In the genomic region with DNA sequence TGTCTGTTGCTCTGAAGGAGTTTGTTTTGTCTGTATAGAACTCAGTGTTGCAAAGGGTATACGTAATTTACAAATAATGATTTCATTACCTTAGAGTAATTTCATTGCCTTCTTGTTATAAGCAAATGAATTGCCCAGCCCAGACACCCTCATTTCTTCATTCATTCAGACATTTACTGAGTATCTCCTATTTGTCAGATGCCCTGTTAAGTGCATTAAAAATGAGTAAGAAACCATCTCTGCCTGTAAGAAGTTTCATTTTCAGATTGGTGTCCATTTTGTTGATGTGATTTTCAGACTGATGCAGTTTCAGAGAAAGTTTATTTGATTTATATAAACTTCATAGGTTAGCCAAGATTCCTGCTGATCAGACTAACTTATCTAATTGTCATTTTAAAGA, we compare ENCODE assay signal across 28 cellular contexts.
"Had no signal": no experiment of that assay in that cellular context is flagged by ENCODE, and none has a peak within 500 bp of the region (broad histone marks: within the 10 kb centered on the region; RNA-seq: fewer than 3 reads in every experiment).

No MANE protein-coding gene starts in this region.

- H3K9me3 Mint-ChIP-seq: neural crest cell had no signal

- H3K4me3 ChIP-seq: dorsolateral prefrontal cortex, gastrocnemius medialis, heart left ventricle, hepatocyte, lung, mucosa of descending colon, right lobe of liver, thoracic aorta, tibial nerve, upper lobe of left lung had no signal

- H3K36me3 Mint-ChIP-seq: memory B cell; mesothelial cell of epicardium; naive B cell; stimulated activated naive B cell treated with anti-CD40 and anti-IgM and Interleukin-4, amounts not matched to agents 10 μg/mL and 1 μg/mL and 100 μg/mL, for 72 hours had no signal

- H3K27ac ChIP-seq: dorsolateral prefrontal cortex, epithelial cell of prostate, gastrocnemius medialis, heart left ventricle, hepatocyte, parathyroid adenoma, right lobe of liver, thoracic aorta, tibial nerve, upper lobe of left lung had no signal

- DNase-seq: dorsolateral prefrontal cortex; effector CD4-positive, alpha-beta T cell; foreskin fibroblast; gastrocnemius medialis; heart left ventricle; kidney; mucosa of descending colon; naive B cell; right lobe of liver; small intestine; stimulated activated CD4-positive, alpha-beta T cell treated with anti-CD3 and anti-CD28 coated beads, Interleukin-15, amount 100 ng/mL, for 24 hours; stimulated activated CD4-positive, alpha-beta T cell treated with anti-CD3 and anti-CD28 coated beads, Interleukin-2, amount 100 ng/mL, for 48 hours; stimulated activated naive B cell treated with anti-CD40 and anti-IgM and Interleukin-4, amounts not matched to agents 10 μg/mL and 1 μg/mL and 100 μg/mL, for 72 hours; upper lobe of left lung had no signal

- H3K79me2 ChIP-seq: hepatocyte, parathyroid adenoma had no signal

- H2AFZ ChIP-seq: hepatocyte, parathyroid adenoma had no signal

- H3K4me1 ChIP-seq: gastrocnemius medialis, heart left ventricle, parathyroid adenoma, right lobe of liver, tibial nerve, upper lobe of left lung had no signal

- H3K9ac ChIP-seq: parathyroid adenoma had no signal

- H3K27ac Mint-ChIP-seq: memory B cell; mesothelial cell of epicardium; naive B cell; natural killer cell treated with Interleukin-12 subunit alpha and Interleukin-12 subunit beta and Interleukin-15 and Interleukin-18, amount 100 ng/mL, for 72 hours; progenitor cell of endocrine pancreas; stimulated activated naive B cell treated with anti-CD40 and anti-IgM and Interleukin-4, amounts not matched to agents 10 μg/mL and 1 μg/mL and 100 μg/mL, for 72 hours; stimulated activated naive CD8-positive, alpha-beta T cell treated with anti-CD3 and anti-CD28 coated beads, Interleukin-15, Interleukin-2, amounts not matched to agents 100 ng/mL and 50 ng/mL, for 24 hours had no signal

- H3K4me3 Mint-ChIP-seq: memory B cell; mesothelial cell of epicardium; naive B cell; natural killer cell treated with Interleukin-12 subunit alpha and Interleukin-12 subunit beta and Interleukin-15 and Interleukin-18, amount 100 ng/mL, for 72 hours; neural crest cell; stimulated activated naive B cell treated with anti-CD40 and anti-IgM and Interleukin-4, amounts not matched to agents 10 μg/mL and 1 μg/mL and 100 μg/mL, for 72 hours; stimulated activated naive CD8-positive, alpha-beta T cell treated with anti-CD3 and anti-CD28 coated beads, Interleukin-15, Interleukin-2, amounts not matched to agents 100 ng/mL and 50 ng/mL, for 24 hours had no signal

- H3K36me3 ChIP-seq: gastrocnemius medialis, heart left ventricle, right lobe of liver, thoracic aorta, tibial nerve, upper lobe of left lung had no signal

- H3K27me3 Mint-ChIP-seq: memory B cell; naive B cell; natural killer cell treated with Interleukin-12 subunit alpha and Interleukin-12 subunit beta and Interleukin-15 and Interleukin-18, amount 100 ng/mL, for 72 hours; progenitor cell of endocrine pancreas; stimulated activated naive B cell treated with anti-CD40 and anti-IgM and Interleukin-4, amounts not matched to agents 10 μg/mL and 1 μg/mL and 100 μg/mL, for 72 hours; stimulated activated naive CD8-positive, alpha-beta T cell treated with anti-CD3 and anti-CD28 coated beads, Interleukin-15, Interleukin-2, amounts not matched to agents 100 ng/mL and 50 ng/mL, for 24 hours had no signal

- H3K4me1 Mint-ChIP-seq: memory B cell; mesothelial cell of epicardium; naive B cell; neural crest cell; stimulated activated naive B cell treated with anti-CD40 and anti-IgM and Interleukin-4, amounts not matched to agents 10 μg/mL and 1 μg/mL and 100 μg/mL, for 72 hours had no signal

- H3K4me2 ChIP-seq: hepatocyte had no signal

- H3K27me3 ChIP-seq: dorsolateral prefrontal cortex, gastrocnemius medialis, heart left ventricle, hepatocyte, right lobe of liver, tibial nerve, upper lobe of left lung had no signal

- ATAC-seq: esophagus mucosa; gastrocnemius medialis; heart left ventricle; left lobe of liver; mucosa of descending colon; natural killer cell treated with Interleukin-12 subunit alpha and Interleukin-12 subunit beta and Interleukin-15 and Interleukin-18, amount 100 ng/mL, for 72 hours; right lobe of liver; stimulated activated naive B cell treated with anti-CD40 and anti-IgM and Interleukin-4, amounts not matched to agents 10 μg/mL and 1 μg/mL and 100 μg/mL, for 72 hours had no signal

- H3K9me3 ChIP-seq: gastrocnemius medialis, mucosa of descending colon, right lobe of liver, thoracic aorta, tibial nerve, upper lobe of left lung had no signal
